ENCODE assay signal across 1 cellular context in the genomic region with DNA sequence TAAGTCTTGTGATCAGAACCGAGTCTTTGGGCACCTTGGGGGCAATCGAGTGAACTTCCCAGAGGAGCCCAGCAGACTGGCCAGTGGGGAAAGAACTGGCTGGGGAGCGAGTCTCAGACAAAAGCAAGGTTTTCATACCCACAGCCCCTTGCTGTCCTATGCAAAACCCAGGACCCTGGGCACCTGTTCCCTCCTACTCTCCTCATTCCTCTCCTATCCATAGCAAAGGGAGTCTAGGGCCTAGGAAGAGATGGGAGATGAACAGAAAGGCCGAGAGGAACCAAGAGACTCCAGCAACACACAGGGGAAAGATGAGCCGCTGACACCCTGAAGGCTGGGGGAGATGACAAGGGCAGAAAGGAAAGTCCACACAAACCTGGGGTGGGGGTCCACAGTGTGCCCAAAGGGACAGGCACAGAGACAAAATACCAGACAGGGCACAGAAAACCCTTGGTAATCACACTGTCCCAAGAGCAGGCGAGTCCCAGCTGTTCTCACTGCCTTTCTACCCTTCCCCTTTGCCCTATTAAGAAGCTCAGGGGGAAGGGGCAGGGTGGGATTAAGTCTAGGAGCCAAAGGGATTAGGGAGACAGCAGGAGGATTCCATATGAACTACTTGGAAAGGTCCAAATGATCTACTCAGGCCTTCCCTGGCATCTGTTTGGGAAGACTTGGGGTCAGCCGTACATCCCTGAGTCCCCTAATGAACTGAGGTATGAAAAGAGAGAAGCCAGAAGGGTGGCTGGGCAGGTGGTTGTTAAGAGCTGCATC.
TF ChIP-seq lines count a peak whose summit lies in the region.

No MANE protein-coding gene starts in this region.

TF ChIP-seq in liver, 16 proteins besides CTCF, POLR2A, EP300 and RAD21 (continued from another document):
- TF ChIP-seq, protein P1, sequence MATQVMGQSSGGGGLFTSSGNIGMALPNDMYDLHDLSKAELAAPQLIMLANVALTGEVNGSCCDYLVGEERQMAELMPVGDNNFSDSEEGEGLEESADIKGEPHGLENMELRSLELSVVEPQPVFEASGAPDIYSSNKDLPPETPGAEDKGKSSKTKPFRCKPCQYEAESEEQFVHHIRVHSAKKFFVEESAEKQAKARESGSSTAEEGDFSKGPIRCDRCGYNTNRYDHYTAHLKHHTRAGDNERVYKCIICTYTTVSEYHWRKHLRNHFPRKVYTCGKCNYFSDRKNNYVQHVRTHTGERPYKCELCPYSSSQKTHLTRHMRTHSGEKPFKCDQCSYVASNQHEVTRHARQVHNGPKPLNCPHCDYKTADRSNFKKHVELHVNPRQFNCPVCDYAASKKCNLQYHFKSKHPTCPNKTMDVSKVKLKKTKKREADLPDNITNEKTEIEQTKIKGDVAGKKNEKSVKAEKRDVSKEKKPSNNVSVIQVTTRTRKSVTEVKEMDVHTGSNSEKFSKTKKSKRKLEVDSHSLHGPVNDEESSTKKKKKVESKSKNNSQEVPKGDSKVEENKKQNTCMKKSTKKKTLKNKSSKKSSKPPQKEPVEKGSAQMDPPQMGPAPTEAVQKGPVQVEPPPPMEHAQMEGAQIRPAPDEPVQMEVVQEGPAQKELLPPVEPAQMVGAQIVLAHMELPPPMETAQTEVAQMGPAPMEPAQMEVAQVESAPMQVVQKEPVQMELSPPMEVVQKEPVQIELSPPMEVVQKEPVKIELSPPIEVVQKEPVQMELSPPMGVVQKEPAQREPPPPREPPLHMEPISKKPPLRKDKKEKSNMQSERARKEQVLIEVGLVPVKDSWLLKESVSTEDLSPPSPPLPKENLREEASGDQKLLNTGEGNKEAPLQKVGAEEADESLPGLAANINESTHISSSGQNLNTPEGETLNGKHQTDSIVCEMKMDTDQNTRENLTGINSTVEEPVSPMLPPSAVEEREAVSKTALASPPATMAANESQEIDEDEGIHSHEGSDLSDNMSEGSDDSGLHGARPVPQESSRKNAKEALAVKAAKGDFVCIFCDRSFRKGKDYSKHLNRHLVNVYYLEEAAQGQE (IDR thresholded peaks at IDR 0.05), result no peak
- TF ChIP-seq HNF4A (conservative IDR thresholded peaks at IDR 0.05) (no peak), JUND (IDR thresholded peaks at IDR 0.05) (no peak), TAF1 (conservative IDR thresholded peaks at IDR 0.05) (no peak), HNF4G (IDR thresholded peaks at IDR 0.05) (no peak), SP1 (IDR thresholded peaks at IDR 0.05) (no peak), EGR1 (IDR thresholded peaks at IDR 0.05; ENCODE audit: low read depth in 2 of 2) (no peak), FOXA2 (IDR thresholded peaks at IDR 0.05) (no peak), FOXA1 (IDR thresholded peaks at IDR 0.05) (no peak)
- TF ChIP-seq, protein P2, sequence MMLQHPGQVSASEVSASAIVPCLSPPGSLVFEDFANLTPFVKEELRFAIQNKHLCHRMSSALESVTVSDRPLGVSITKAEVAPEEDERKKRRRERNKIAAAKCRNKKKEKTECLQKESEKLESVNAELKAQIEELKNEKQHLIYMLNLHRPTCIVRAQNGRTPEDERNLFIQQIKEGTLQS (IDR thresholded peaks at IDR 0.05), result no peak
TF ChIP-seq in liver: peak in this region for 0.
